13 cellular contexts compared by ENCODE assay signal in genomic region chr2:237025090-237025865, GRCh38.
DNase-seq lines count a peak whose midpoint lies in the region; ATAC-seq and TF ChIP-seq lines count a peak whose summit lies in the region.
"Had no signal": no experiment of that assay in that cellular context is flagged by ENCODE, and none has a peak within 500 bp of the region (broad histone marks: within the 10 kb centered on the region; RNA-seq: fewer than 3 reads in every experiment).

No MANE protein-coding gene starts in this region.

- TSS peak; percentile 59 for BruUV-seq in Caco-2 (replicated peaks; lab: Mats Ljungman, UMichigan)

- H3K36me3 Mint-ChIP-seq in Caco-2 (ENCODE audit: insufficient read depth, unreplicated experiment) (no peaks in the 10 kb centered on the region), chondrocyte (ENCODE audit: low read depth) (peaks cover 5% of the 10 kb centered on the region)
- H3K36me3 Mint-ChIP-seq: activated naive CD4-positive, alpha-beta T cell treated with anti-CD3 and anti-CD28 coated beads, Interleukin-2, amount 50 U/mL, for 72 hours had no signal

- H3K36me3 ChIP-seq in Caco-2 (ENCODE audit: control insufficient read depth, insufficient read depth, low read length) (no peaks in the 10 kb centered on the region; the same call in 1 of the 2 replicates), H7 (replicated peaks; ENCODE audit: control insufficient read depth, insufficient read depth, low read length) (no peaks in the 10 kb centered on the region)
- H3K36me3 ChIP-seq: neural progenitor cell had no signal

- H3K27me3 Mint-ChIP-seq in Caco-2 (ENCODE audit: insufficient read depth, unreplicated experiment) (no peaks in the 10 kb centered on the region), chondrocyte (ENCODE audit: low read depth) (no peaks in the 10 kb centered on the region)

- intact Hi-C loops in Caco-2 (cut with micrococcal nuclease; ENCODE audit: unreplicated experiment), result loop anchor here (1.0 to 10.0 kb wide), 7 partner anchors 36 to 458 kb away; partner anchors contain the start of gene ACKR3

- POLR2A ChIA-PET in Caco-2 (lab: Charles Lee), result interaction anchor here (0.9 kb wide), 1 partner anchor 280 kb away, joined by 3 read pairs; no protein-coding TSS in a partner anchor

- H3K4me3 Mint-ChIP-seq in Caco-2 (ENCODE audit: unreplicated experiment) (no peak overlapping the region), chondrocyte (ENCODE audit: unreplicated experiment) (no peak overlapping the region)
- H3K4me3 Mint-ChIP-seq: neural progenitor cell had no signal

- H3K4me1 Mint-ChIP-seq in Caco-2 (ENCODE audit: low read depth, unreplicated experiment) (no peaks in the 10 kb centered on the region), chondrocyte (ENCODE audit: low read depth) (peaks cover 4% of the 10 kb centered on the region)

- TF ChIP-seq POLR2A in NB4 (IDR thresholded peaks at IDR 0.05; ENCODE audit: extremely low read depth, insufficient read length), result no peak

- peak; percentile 77 to 90 for DNase-seq in Caco-2
- DNase-seq in NB4 (ENCODE audit: low read depth), result peak; percentile 11
- DNase-seq in epithelial cell of proximal tubule (ENCODE audit: low read depth), result peak; percentile 87
- DNase-seq in omental fat pad (ENCODE audit: low spot score), result no peak
- no peak for DNase-seq in stimulated activated CD4-positive, alpha-beta T cell treated with anti-CD3 and anti-CD28 coated beads, Interleukin-1b, Interleukin-23, amount 100 ng/mL, for 48 hours
- DNase-seq in chondrocyte (ENCODE audit: low spot score), result no peak
- DNase-seq in H7, result no peak
- DNase-seq: DND-41, foreskin melanocyte, NCI-H2171 had no signal

- ATAC-seq in omental fat pad (ENCODE audit: low FRiP score), result peak; percentile 19
- no peak for ATAC-seq in activated CD4-positive, CD25-positive, alpha-beta regulatory T cell treated with anti-CD3 and anti-CD28 coated beads, Interleukin-2, amount 50 U/mL, for 24 hours
- ATAC-seq: activated naive CD4-positive, alpha-beta T cell treated with anti-CD3 and anti-CD28 coated beads, Interleukin-2, amount 50 U/mL, for 72 hours had no signal

- H3K27ac Mint-ChIP-seq in Caco-2 (ENCODE audit: unreplicated experiment) (no peak overlapping the region), chondrocyte (ENCODE audit: unreplicated experiment) (no peak overlapping the region)
- H3K27ac Mint-ChIP-seq: activated naive CD4-positive, alpha-beta T cell treated with anti-CD3 and anti-CD28 coated beads, Interleukin-2, amount 50 U/mL, for 72 hours; neural progenitor cell had no signal

- peaks cover 19% of the 10 kb centered on the region for H3K4me1 ChIP-seq in Caco-2
- H3K4me1 ChIP-seq: neural progenitor cell had no signal

- H3K4me3 ChIP-seq in Caco-2 (ENCODE audit: low read depth, low read length) (no peak overlapping the region), NB4 (ENCODE audit: low read depth, low read length) (no peak overlapping the region), epithelial cell of proximal tubule (ENCODE audit: low read depth, low read length) (no peak overlapping the region), H7 (ENCODE audit: insufficient read depth, low read depth, low read length) (no peak overlapping the region)
- H3K4me3 ChIP-seq: neural progenitor cell had no signal

- H3K9me3 ChIP-seq in Caco-2, result 0 out of 2 replicates have a peak, but pooled peaks cover 5% of the 10 kb centered on the region

- peaks cover 8% of the 10 kb centered on the region for H3K9me3 Mint-ChIP-seq in Caco-2 (ENCODE audit: unreplicated experiment)
- H3K9me3 Mint-ChIP-seq in chondrocyte (ENCODE audit: low read depth), result no peaks in the 10 kb centered on the region
- H3K9me3 Mint-ChIP-seq: activated naive CD4-positive, alpha-beta T cell treated with anti-CD3 and anti-CD28 coated beads, Interleukin-2, amount 50 U/mL, for 72 hours had no signal

- H3K27me3 ChIP-seq in Caco-2 (replicated peaks; ENCODE audit: control insufficient read depth, insufficient read depth, low read length), result no peaks in the 10 kb centered on the region
- no peaks in the 10 kb centered on the region for H3K27me3 ChIP-seq in H7 (ENCODE audit: control insufficient read depth, insufficient read depth, low read length)
- H3K27me3 ChIP-seq: neural progenitor cell had no signal

- TF ChIP-seq CTCF in Caco-2 (IDR thresholded peaks at IDR 0.05; ENCODE audit: insufficient read depth in 1 of 2, low read depth in 1 of 2, low read length in 1 of 2, severe bottlenecking in 1 of 2, unreplicated experiment in 1 of 2), result no peak
- TF ChIP-seq CTCF in NB4 (IDR thresholded peaks at IDR 0.05; ENCODE audit: low read depth, low read length), result no peak
- no peak for TF ChIP-seq CTCF in epithelial cell of proximal tubule (conservative IDR thresholded peaks at IDR 0.05; ENCODE audit: low read depth, low read length)
- TF ChIP-seq CTCF in omental fat pad (IDR thresholded peaks at IDR 0.05), result no peak
- TF ChIP-seq CTCF in chondrocyte (IDR thresholded peaks at IDR 0.05), result no peak

- CTCF ChIA-PET in Caco-2 (lab: Charles Lee), result interaction anchor here (1.3 kb wide), 1 partner anchor 456 kb away, joined by 3 read pairs; the partner anchor contains the start of gene ACKR3

Comparison
In these comparisons a context has a peak if more than half of its experiments do, and no peak if none do; other contexts are left out.
1. DNase-seq: peak in Caco-2 (2 of 2), NB4 (single experiment) and epithelial cell of proximal tubule (single experiment); none in omental fat pad (single experiment), stimulated activated CD4-positive, alpha-beta T cell treated with anti-CD3 and anti-CD28 coated beads, Interleukin-1b, Interleukin-23, amount 100 ng/mL, for 48 hours (single experiment), chondrocyte (single experiment) and H7 (single experiment).